ENCODE assay signal across 16 cellular contexts in the genomic region with DNA sequence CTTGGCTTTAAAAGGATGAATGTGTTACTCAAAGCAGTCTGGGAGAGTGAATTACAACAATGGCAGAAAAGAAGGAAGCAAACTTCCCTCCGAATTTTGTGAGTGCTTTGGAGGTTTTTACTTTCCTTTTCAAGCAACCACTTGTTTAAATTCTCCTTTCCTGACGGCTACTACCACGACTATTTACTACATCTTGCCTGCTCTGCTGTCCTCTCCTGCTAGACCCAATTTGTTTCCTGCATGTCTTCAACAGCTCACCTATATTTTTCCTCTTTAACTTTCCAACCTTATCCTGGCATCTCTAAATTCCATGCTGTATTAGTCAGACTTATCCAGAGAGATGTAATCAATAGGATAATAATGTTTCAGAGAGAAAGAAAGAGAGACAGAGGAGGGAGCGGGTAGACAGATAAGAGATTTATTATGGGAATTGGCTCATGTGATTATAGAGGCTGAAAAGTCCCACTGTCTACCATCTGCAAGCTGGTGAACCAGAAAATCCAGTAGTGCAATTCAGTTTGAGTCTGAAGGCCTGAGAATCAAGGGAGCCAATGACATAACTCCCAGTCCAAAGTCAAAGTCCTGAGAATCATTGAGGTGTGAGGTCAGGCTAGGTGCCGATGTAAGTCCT. TPM values are rescaled to one million over a fixed set of nuclear protein-coding genes. Genes with fewer than 3 reads are reported as not detected.
DNase-seq lines count a peak whose midpoint lies in the region; TF ChIP-seq lines count a peak whose summit lies in the region.
"Had no signal": no experiment of that assay in that cellular context is flagged by ENCODE, and none has a peak within 500 bp of the region (broad histone marks: within the 10 kb centered on the region; RNA-seq: fewer than 3 reads in every experiment).

No MANE protein-coding gene starts in this region.

- DNase-seq in Caki2 (ENCODE audit: low read depth), result peak; percentile 79
- peak; percentile 53 for DNase-seq in HT-29 (ENCODE audit: low spot score)
- DNase-seq in neuronal stem cell (ENCODE audit: low spot score), result no peak
- no peak for DNase-seq in spleen
- DNase-seq in germinal center (ENCODE audit: low spot score), result no peak
- DNase-seq in stimulated activated CD4-positive, alpha-beta T cell treated with anti-CD3 and anti-CD28 coated beads, Interleukin-15, amount 100 ng/mL, for 24 hours, result no peak
- no peak for DNase-seq in NCI-H1436 treated with DMSO at 0.1 percent for 48 hours (lab: John Stamatoyannopoulos, UW)
- DNase-seq: activated CD8-positive, alpha-beta T cell treated with anti-CD3 and anti-CD28 coated beads, Interleukin-2, amount 10 ng/mL, durations not matched to agents 7 days and 5 days; CD4-positive, CD25-positive, alpha-beta regulatory T cell; ovary had no signal

- H3K4me2 ChIP-seq in neuronal stem cell (ENCODE audit: insufficient read depth, low read length, poor library complexity, severe bottlenecking), result no peak overlapping the region

- no peak overlapping the region for H2BK5ac ChIP-seq in neuronal stem cell (ENCODE audit: low read length)

- WGBS in neuronal stem cell (ENCODE audit: extremely low coverage in 2 of 2, insufficient read length in 2 of 2, insufficient replicate concordance in 1 of 2), 2 donors, result no CpG with 5 or more reads among the region's 5 CpGs
- 40 to 48% (median 41%) methylated on average over 5 of the region's 5 CpGs for WGBS in spleen, 5 donors

- H3K4me1 ChIP-seq in neuronal stem cell (ENCODE audit: control insufficient read depth in 2 of 2, insufficient read depth in 1 of 2, low read depth in 1 of 2, low read length in 2 of 2), result no peaks in the 10 kb centered on the region
- no peaks in the 10 kb centered on the region for H3K4me1 ChIP-seq in spleen

- no peak overlapping the region for H2BK12ac ChIP-seq in neuronal stem cell (ENCODE audit: low read length)

- H3K14ac ChIP-seq in neuronal stem cell (ENCODE audit: low read length), result no peak overlapping the region

- peak overlapping the region; percentile 40 for H2AFZ ChIP-seq in neuronal stem cell (ENCODE audit: low read length)

- H3K27ac ChIP-seq in VCaP (peak overlapping the region; percentile 59), neuronal stem cell (replicated peaks; ENCODE audit: low read length) (no peak overlapping the region), spleen (no peak overlapping the region)
- H3K27ac ChIP-seq: ovary had no signal

- H3K9ac ChIP-seq in neuronal stem cell (ENCODE audit: low read depth, low read length, poor library complexity), result no peak overlapping the region

- TF ChIP-seq POLR2A in spleen (IDR thresholded peaks at IDR 0.05), result no peak

- in situ Hi-C loops in Caki2 (cut with HindIII; ENCODE audit: low pct_unique_long_range_greater_than_20kb, low sequenced_read_pairs), result no loop called here

- no peak overlapping the region for H2BK120ac ChIP-seq in neuronal stem cell (ENCODE audit: low read depth, low read length)

- H2BK15ac ChIP-seq in neuronal stem cell (ENCODE audit: low read length), result no peak overlapping the region

- H3K4ac ChIP-seq in neuronal stem cell (ENCODE audit: low read length), result no peak overlapping the region

- H3K36me3 ChIP-seq in neuronal stem cell (replicated peaks in 1 of 2; ENCODE audit: control insufficient read depth in 2 of 2, insufficient read depth in 2 of 2, low read length in 2 of 2) (no peaks in the 10 kb centered on the region), spleen (no peaks in the 10 kb centered on the region)
- H3K36me3 ChIP-seq: ovary had no signal

- H3K4me3 ChIP-seq in neuronal stem cell (ENCODE audit: low read length in 2 of 2) (no peak overlapping the region), spleen (no peak overlapping the region)
- H3K4me3 ChIP-seq: ovary had no signal

- no peaks in the 10 kb centered on the region for H3K79me1 ChIP-seq in neuronal stem cell (ENCODE audit: low read depth, low read length)

- no peak overlapping the region for H2AK5ac ChIP-seq in neuronal stem cell (ENCODE audit: low read depth, low read length)

- no peak overlapping the region for H3K18ac ChIP-seq in neuronal stem cell (ENCODE audit: low read length)

- no peak for TF ChIP-seq CTCF in VCaP (conservative IDR thresholded peaks at IDR 0.05)
- no peak for TF ChIP-seq CTCF in spleen (IDR thresholded peaks at IDR 0.05 in 8 of 11, conservative IDR thresholded peaks at IDR 0.05 in 3 of 11)

- H4K91ac ChIP-seq in neuronal stem cell (ENCODE audit: low read depth, low read length, poor library complexity), result no peak overlapping the region

- H3K23ac ChIP-seq in neuronal stem cell (ENCODE audit: low read depth, low read length, poor library complexity), result no peak overlapping the region

- no peaks in the 10 kb centered on the region for H3K9me3 ChIP-seq in neuronal stem cell (replicated peaks in 1 of 2; ENCODE audit: control insufficient read depth in 2 of 2, insufficient read depth in 1 of 2, low read depth in 1 of 2, low read length in 2 of 2)
- H3K9me3 ChIP-seq in spleen, result no peaks in the 10 kb centered on the region
- H3K9me3 ChIP-seq: ovary had no signal

- intact Hi-C loops in spleen (cut with DNase I; ENCODE audit: low total_unique reads), result no loop called here

- H4K8ac ChIP-seq in neuronal stem cell (ENCODE audit: low read depth, low read length), result no peak overlapping the region

- H3K27me3 ChIP-seq in neuronal stem cell (ENCODE audit: control insufficient read depth in 3 of 3, insufficient read depth in 3 of 3, low read depth in 1 of 3, low read length in 3 of 3) (no peaks in the 10 kb centered on the region), spleen (replicated peaks in 1 of 7) (no peaks in the 10 kb centered on the region)
- H3K27me3 ChIP-seq: ovary had no signal

RNA-seq across cellular contexts. Expression of a gene that starts 42.8 kb away (rescaled TPM):
- total RNA-seq in Caki2 (2014; rRNA removed; shearing (Covaris generic); ENCODE audit: low replicate concordance), result not detected in 2 replicates
- not detected in 2 replicates for total RNA-seq in HT-29 (2014; rRNA removed; shearing (Covaris generic))
- not detected for polyA plus RNA-seq in neuronal stem cell (2013, experiment 1 of 2)
- not detected for polyA plus RNA-seq in neuronal stem cell (2013, experiment 2 of 2)
- total RNA-seq in spleen, result not detected
- polyA plus RNA-seq in spleen, result not detected
- total RNA-seq: activated CD8-positive, alpha-beta T cell treated with anti-CD3 and anti-CD28 coated beads, Interleukin-2, amount 10 ng/mL, durations not matched to agents 7 days and 5 days; activated T-helper 2 cell treated with anti-CD3 and anti-CD28 coated beads, Interferon-gamma antibody, Interleukin-2, Interleukin-4, amounts not matched to agents 10 μg/mL and 5 μg/mL and 100 μg/mL, durations not matched to agents 14 hours and 24 hours and 36 hours; CD4-positive, CD25-positive, alpha-beta regulatory T cell; chondrocyte; LHCN-M2; subcutaneous adipose tissue had no signal
- polyA plus RNA-seq: CD4-positive, CD25-positive, alpha-beta regulatory T cell; keratinocyte; ovary had no signal

Comparison
In these comparisons a context has a peak if more than half of its experiments do, and no peak if none do; other contexts are left out.
1. DNase-seq: peak in Caki2 (single experiment) and HT-29 (single experiment); none in neuronal stem cell (single experiment), spleen (single experiment), germinal center (single experiment), stimulated activated CD4-positive, alpha-beta T cell treated with anti-CD3 and anti-CD28 coated beads, Interleukin-15, amount 100 ng/mL, for 24 hours (single experiment) and NCI-H1436 treated with DMSO at 0.1 percent for 48 hours (single experiment).